Comparison of ENCODE assay signal across 15 cellular contexts in genomic region chr3:78969483-78969882, GRCh38.
A peak's percentile ranks its signal among the peaks of the same experiment; 100 is the strongest.
DNase-seq lines count a peak whose midpoint lies in the region; ATAC-seq and TF ChIP-seq lines count a peak whose summit lies in the region.
"Had no signal": no experiment of that assay in that cellular context is flagged by ENCODE, and none has a peak within 500 bp of the region (broad histone marks: within the 10 kb centered on the region; RNA-seq: fewer than 3 reads in every experiment).

No MANE protein-coding gene starts in this region.

- H3K4me3 ChIP-seq in adipocyte (ENCODE audit: low read length) (peak overlapping the region; percentile 24), foreskin fibroblast (ENCODE audit: low read depth in 1 of 2, low read length in 2 of 2) (no peak overlapping the region)
- H3K4me3 ChIP-seq: transverse colon had no signal

- H3K36me3 ChIP-seq in adipocyte (ENCODE audit: control insufficient read depth, insufficient read depth, low read length, severe bottlenecking) = no peaks in the 10 kb centered on the region
- H3K36me3 ChIP-seq: transverse colon had no signal

- DNase-seq in GM04504 (ENCODE audit: low read depth) (peak; percentile 31), adipocyte (ENCODE audit: low read depth) (peak; percentile 58), foreskin fibroblast (peak; percentile 78 to 88), sciatic nerve (ENCODE audit: low spot score) (no peak), NCI-H2029 treated with DMSO at 0.1 percent for 48 hours (lab: John Stamatoyannopoulos, UW) (no peak)
- no peak for DNase-seq in activated CD4-positive, alpha-beta T cell treated with anti-CD3 and anti-CD28 coated beads, Interleukin-2, amount 10 ng/mL, durations not matched to agents 24 days and 14 days
- no peak for DNase-seq in activated CD8-positive, alpha-beta memory T cell treated with anti-CD3 and anti-CD28 coated beads, Interleukin-2, amount 10 ng/mL, durations not matched to agents 7 days and 5 days
- DNase-seq: activated gamma-delta T cell treated with Interleukin-2 at 50 U/mL for 16 hours; effector CD8-positive, alpha-beta T cell; GF-D8; kidney glomerular epithelial cell; naive thymus-derived CD4-positive, alpha-beta T cell; stimulated activated CD4-positive, alpha-beta T cell treated with anti-CD3 and anti-CD28 coated beads, Interleukin-2, amount 100 ng/mL, for 24 hours; stimulated activated CD8-positive, alpha-beta memory T cell treated with anti-CD3 and anti-CD28 coated beads, Interleukin-4, amount 100 ng/mL, for 48 hours; transverse colon had no signal

- H3K4me1 ChIP-seq in adipocyte (ENCODE audit: control insufficient read depth, insufficient read depth, low read length) = peaks cover 17% of the 10 kb centered on the region
- H3K4me1 ChIP-seq: transverse colon had no signal

- H3K9me3 Mint-ChIP-seq in activated CD4-positive, alpha-beta T cell treated with anti-CD3 and anti-CD28 coated beads, Interleukin-2, amount 10 ng/mL, durations not matched to agents 24 days and 14 days = no peaks in the 10 kb centered on the region
- H3K9me3 Mint-ChIP-seq in activated CD8-positive, alpha-beta memory T cell treated with anti-CD3 and anti-CD28 coated beads, Interleukin-2, amount 10 ng/mL, durations not matched to agents 7 days and 5 days (ENCODE audit: low read depth) = peaks cover 2% of the 10 kb centered on the region

- peak; percentile 68 for ATAC-seq in sciatic nerve
- ATAC-seq in activated CD8-positive, alpha-beta memory T cell treated with anti-CD3 and anti-CD28 coated beads, Interleukin-2, amount 10 ng/mL, durations not matched to agents 7 days and 5 days = no peak
- ATAC-seq: naive thymus-derived CD4-positive, alpha-beta T cell had no signal

- no peak overlapping the region for H3K27ac Mint-ChIP-seq in activated CD4-positive, alpha-beta T cell treated with anti-CD3 and anti-CD28 coated beads, Interleukin-2, amount 10 ng/mL, durations not matched to agents 24 days and 14 days
- H3K27ac Mint-ChIP-seq in activated CD8-positive, alpha-beta memory T cell treated with anti-CD3 and anti-CD28 coated beads, Interleukin-2, amount 10 ng/mL, durations not matched to agents 7 days and 5 days = no peak overlapping the region
- H3K27ac Mint-ChIP-seq: naive thymus-derived CD4-positive, alpha-beta T cell had no signal

- H3K4me1 Mint-ChIP-seq in activated CD4-positive, alpha-beta T cell treated with anti-CD3 and anti-CD28 coated beads, Interleukin-2, amount 10 ng/mL, durations not matched to agents 24 days and 14 days = no peaks in the 10 kb centered on the region
- H3K4me1 Mint-ChIP-seq in activated CD8-positive, alpha-beta memory T cell treated with anti-CD3 and anti-CD28 coated beads, Interleukin-2, amount 10 ng/mL, durations not matched to agents 7 days and 5 days = no peaks in the 10 kb centered on the region
- H3K4me1 Mint-ChIP-seq: naive thymus-derived CD4-positive, alpha-beta T cell had no signal

- H3K27me3 Mint-ChIP-seq in activated CD4-positive, alpha-beta T cell treated with anti-CD3 and anti-CD28 coated beads, Interleukin-2, amount 10 ng/mL, durations not matched to agents 24 days and 14 days = no peaks in the 10 kb centered on the region
- no peaks in the 10 kb centered on the region for H3K27me3 Mint-ChIP-seq in activated CD8-positive, alpha-beta memory T cell treated with anti-CD3 and anti-CD28 coated beads, Interleukin-2, amount 10 ng/mL, durations not matched to agents 7 days and 5 days
- H3K27me3 Mint-ChIP-seq: naive thymus-derived CD4-positive, alpha-beta T cell had no signal

- CTCF ChIA-PET in activated CD8-positive, alpha-beta memory T cell treated with anti-CD3 and anti-CD28 coated beads, Interleukin-2, amount 10 ng/mL, durations not matched to agents 7 days and 5 days (lab: Charles Lee) = no interaction called here

- no peaks in the 10 kb centered on the region for H3K27me3 ChIP-seq in adipocyte (replicated peaks; ENCODE audit: control insufficient read depth, insufficient read depth, low read length)
- H3K27me3 ChIP-seq: transverse colon had no signal

- H3K4me3 Mint-ChIP-seq in activated CD4-positive, alpha-beta T cell treated with anti-CD3 and anti-CD28 coated beads, Interleukin-2, amount 10 ng/mL, durations not matched to agents 24 days and 14 days = no peak overlapping the region
- H3K4me3 Mint-ChIP-seq in activated CD8-positive, alpha-beta memory T cell treated with anti-CD3 and anti-CD28 coated beads, Interleukin-2, amount 10 ng/mL, durations not matched to agents 7 days and 5 days = no peak overlapping the region
- H3K4me3 Mint-ChIP-seq: naive thymus-derived CD4-positive, alpha-beta T cell had no signal

- no peaks in the 10 kb centered on the region for H3K9me3 ChIP-seq in adipocyte (ENCODE audit: control insufficient read depth, low read length)
- H3K9me3 ChIP-seq: transverse colon had no signal

- H3K9ac ChIP-seq in adipocyte (ENCODE audit: low read length) = no peak overlapping the region

- TF ChIP-seq CTCF in foreskin fibroblast (IDR thresholded peaks at IDR 0.05; ENCODE audit: low read depth, low read length) = no peak

- H3K36me3 Mint-ChIP-seq in activated CD4-positive, alpha-beta T cell treated with anti-CD3 and anti-CD28 coated beads, Interleukin-2, amount 10 ng/mL, durations not matched to agents 24 days and 14 days (ENCODE audit: low read depth) = no peaks in the 10 kb centered on the region
- H3K36me3 Mint-ChIP-seq in activated CD8-positive, alpha-beta memory T cell treated with anti-CD3 and anti-CD28 coated beads, Interleukin-2, amount 10 ng/mL, durations not matched to agents 7 days and 5 days = no peaks in the 10 kb centered on the region
- H3K36me3 Mint-ChIP-seq: naive thymus-derived CD4-positive, alpha-beta T cell had no signal

- intact Hi-C loops in sciatic nerve (cut with DNase I) = no loop called here
- intact Hi-C loops in activated CD4-positive, alpha-beta T cell treated with anti-CD3 and anti-CD28 coated beads, Interleukin-2, amount 10 ng/mL, durations not matched to agents 24 days and 14 days (cut with micrococcal nuclease) = no loop called here

Comparison
In these comparisons a context has a peak if more than half of its experiments do, and no peak if none do; other contexts are left out.
1. DNase-seq: peak in GM04504 (single experiment), adipocyte (single experiment) and foreskin fibroblast (2 of 2); none in sciatic nerve (single experiment), activated CD4-positive, alpha-beta T cell treated with anti-CD3 and anti-CD28 coated beads, Interleukin-2, amount 10 ng/mL, durations not matched to agents 24 days and 14 days (single experiment), NCI-H2029 treated with DMSO at 0.1 percent for 48 hours (single experiment) and activated CD8-positive, alpha-beta memory T cell treated with anti-CD3 and anti-CD28 coated beads, Interleukin-2, amount 10 ng/mL, durations not matched to agents 7 days and 5 days (single experiment).